In genomic region chr19:55640577-55641375, GRCh38 we compare ENCODE assay signal across 8 cellular contexts.
DNase-seq lines count a peak whose midpoint lies in the region; ATAC-seq and TF ChIP-seq lines count a peak whose summit lies in the region.

Gene ZNF580, plus strand, starts transcription at chr19:55641002. Its CDS starts 1,507 bp downstream, at chr19:55642509.

- ATAC-seq in GM19025 (IDR thresholded peaks at IDR 0.05; ENCODE audit: low read depth, unreplicated experiment) = peak; percentile 32

- H3K27ac ChIP-seq in coronary artery = peak within 1 kb of the TSS; percentile 85 to 95
- peak within 1 kb of the TSS; percentile 78 for H3K27ac ChIP-seq in layer of hippocampus (ENCODE audit: low read depth, low read length)

- no peaks in the 10 kb centered on the region for H3K27me3 ChIP-seq in layer of hippocampus (ENCODE audit: control insufficient read depth, insufficient read depth, low read length)

- peak within 1 kb of the TSS; percentile 87 for H3K4me3 ChIP-seq in coronary artery

- DNase-seq in Ammon's horn (ENCODE audit: low spot score) = peak; percentile 56
- DNase-seq in NCI-H1694 treated with DMSO at 0.1 percent for 48 hours (lab: John Stamatoyannopoulos, UW) = peak; percentile 47
- peak; percentile 57 to 64 for DNase-seq in activated CD4-positive, alpha-beta T cell treated with anti-CD3 and anti-CD28 coated beads for 4 hours
- peak; percentile 79 for DNase-seq in coronary artery (ENCODE audit: low spot score)
- DNase-seq in stimulated activated CD4-positive, alpha-beta T cell treated with anti-CD3 and anti-CD28 coated beads, Interleukin-1b, Interleukin-23, amount 100 ng/mL, for 48 hours = peak; percentile 67
- no peak for DNase-seq in OCI-M2 (lab: John Stamatoyannopoulos, UW; ENCODE audit: unreplicated experiment)

- TF ChIP-seq CTCF in coronary artery (IDR thresholded peaks at IDR 0.05) = no peak
